In the genomic region with DNA sequence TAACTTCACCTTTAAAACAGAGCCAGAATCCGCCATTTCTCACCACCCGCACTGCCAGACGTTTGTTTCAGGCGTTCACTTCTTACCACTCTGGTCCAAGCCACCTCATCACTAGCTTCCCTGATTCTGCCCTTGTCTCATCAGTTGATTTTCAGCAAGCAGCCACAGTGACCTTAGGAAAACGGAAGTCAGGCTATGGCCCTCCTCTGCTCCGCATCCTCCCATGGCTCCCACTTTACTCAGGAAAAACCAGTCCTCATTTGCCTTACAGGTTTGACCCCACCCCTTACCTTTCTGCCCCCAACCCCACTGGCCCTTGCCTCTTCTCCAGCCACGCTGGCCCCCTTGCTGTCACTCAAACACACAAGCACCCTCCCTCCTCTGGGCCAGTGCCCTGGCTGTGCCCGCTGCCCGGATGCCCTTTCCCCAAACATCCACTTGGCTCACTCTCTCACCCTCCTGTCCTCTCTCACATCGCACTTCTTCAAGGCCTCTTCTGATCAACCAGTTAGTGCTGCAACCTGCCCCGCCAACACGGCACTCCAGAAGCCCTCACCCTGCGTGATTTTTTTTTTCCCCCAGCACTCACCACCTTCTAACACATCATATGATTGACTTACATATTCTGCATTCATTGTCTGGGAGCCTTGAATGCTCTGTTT, we compare ENCODE assay signal across 19 cellular contexts. TPM values are rescaled to one million over a fixed set of nuclear protein-coding genes. Genes with fewer than 3 reads are reported as not detected.
DNase-seq lines count a peak whose midpoint lies in the region; ATAC-seq and TF ChIP-seq lines count a peak whose summit lies in the region.
"Had no signal": no experiment of that assay in that cellular context is flagged by ENCODE, and none has a peak within 500 bp of the region (broad histone marks: within the 10 kb centered on the region; RNA-seq: fewer than 3 reads in every experiment).

No MANE protein-coding gene starts in this region.

- ATAC-seq in right cardiac atrium (peak; percentile 47 to 72), HG02763 (IDR thresholded peaks at IDR 0.05; ENCODE audit: unreplicated experiment) (no peak)
- no peak for ATAC-seq in stimulated activated memory B cell treated with anti-CD40 and anti-IgM and Interleukin-4, amounts not matched to agents 10 μg/mL and 1 μg/mL and 100 μg/mL, for 72 hours

- no peak overlapping the region for H3K4me3 Mint-ChIP-seq in activated T-cell treated with anti-CD3 and anti-CD28 coated beads, Interleukin-2, amount 50 U/mL, for 24 hours
- no peak overlapping the region for H3K4me3 Mint-ChIP-seq in activated naive CD8-positive, alpha-beta T cell treated with anti-CD3 and anti-CD28 coated beads for 36 hours
- H3K4me3 Mint-ChIP-seq in stimulated activated memory B cell treated with anti-CD40 and anti-IgM and Interleukin-4, amounts not matched to agents 10 μg/mL and 1 μg/mL and 100 μg/mL, for 72 hours = no peak overlapping the region
- H3K4me3 Mint-ChIP-seq: activated B cell treated with CpG ODN at 0.5 μM for 24 hours had no signal

- H3K4me1 ChIP-seq in right cardiac atrium (ENCODE audit: control insufficient read depth, insufficient read depth, low read length) = peaks cover 10% of the 10 kb centered on the region

- no peak for DNase-seq in activated T-cell treated with anti-CD3 and anti-CD28 coated beads, Interleukin-2, amount 50 U/mL, for 24 hours
- DNase-seq in activated T-cell treated with anti-CD3 and anti-CD28 coated beads, Interleukin-2, amount 50 U/mL, for 48 hours = no peak
- no peak for DNase-seq in activated naive CD8-positive, alpha-beta T cell treated with anti-CD3 and anti-CD28 coated beads for 36 hours
- DNase-seq in right cardiac atrium (peak in 2 of 3 donors; percentile 52 to 64), 8988T (no peak), GM10266 (ENCODE audit: extremely low spot score) (no peak)
- DNase-seq: activated B cell treated with CpG ODN at 0.5 μM for 24 hours; activated CD8-positive, alpha-beta memory T cell treated with anti-CD3 and anti-CD28 coated beads for 24 hours; activated gamma-delta T cell; DND-41; NCI-H1092; NCI-H2171; ovary; stimulated activated CD4-positive, alpha-beta T cell treated with anti-CD3 and anti-CD28 coated beads, Interleukin-4, amount 100 ng/mL, for 24 hours; stimulated activated CD8-positive, alpha-beta memory T cell treated with anti-CD3 and anti-CD28 coated beads, Interleukin-4, amount 100 ng/mL, for 48 hours had no signal

- 76% methylated on average over 13 of the region's 13 CpGs for WGBS in right cardiac atrium

- no peak overlapping the region for H3K4me3 ChIP-seq in right cardiac atrium (ENCODE audit: low read length)
- H3K4me3 ChIP-seq: ovary, skin epidermis had no signal

- TF ChIP-seq CTCF in GM10266 (IDR thresholded peaks at IDR 0.05; ENCODE audit: control insufficient read depth, insufficient read depth, low read depth, missing control alignments) = no peak

- H3K27ac ChIP-seq in right cardiac atrium (ENCODE audit: low read length) = no peak overlapping the region
- H3K27ac ChIP-seq: ovary had no signal

- no peaks in the 10 kb centered on the region for H3K9me3 ChIP-seq in right cardiac atrium (ENCODE audit: control insufficient read depth, low read length)
- H3K9me3 ChIP-seq: ovary had no signal

- intact Hi-C loops in right cardiac atrium (cut with DNase I) = no loop called here

- peaks cover 60% of the 10 kb centered on the region for H3K4me1 Mint-ChIP-seq in activated T-cell treated with anti-CD3 and anti-CD28 coated beads, Interleukin-2, amount 50 U/mL, for 24 hours (ENCODE audit: low read depth)
- peaks cover 75% of the 10 kb centered on the region for H3K4me1 Mint-ChIP-seq in activated naive CD8-positive, alpha-beta T cell treated with anti-CD3 and anti-CD28 coated beads for 36 hours
- peaks cover 42% of the 10 kb centered on the region for H3K4me1 Mint-ChIP-seq in stimulated activated memory B cell treated with anti-CD40 and anti-IgM and Interleukin-4, amounts not matched to agents 10 μg/mL and 1 μg/mL and 100 μg/mL, for 72 hours

- H3K36me3 Mint-ChIP-seq in activated T-cell treated with anti-CD3 and anti-CD28 coated beads, Interleukin-2, amount 50 U/mL, for 24 hours (ENCODE audit: low read depth) = peaks cover 28% of the 10 kb centered on the region
- peaks cover 21% of the 10 kb centered on the region for H3K36me3 Mint-ChIP-seq in activated naive CD8-positive, alpha-beta T cell treated with anti-CD3 and anti-CD28 coated beads for 36 hours
- peaks cover 5% of the 10 kb centered on the region for H3K36me3 Mint-ChIP-seq in stimulated activated memory B cell treated with anti-CD40 and anti-IgM and Interleukin-4, amounts not matched to agents 10 μg/mL and 1 μg/mL and 100 μg/mL, for 72 hours

- peak overlapping the region; percentile 48 for H3K27ac Mint-ChIP-seq in activated T-cell treated with anti-CD3 and anti-CD28 coated beads, Interleukin-2, amount 50 U/mL, for 24 hours
- peak overlapping the region; percentile 27 for H3K27ac Mint-ChIP-seq in activated naive CD8-positive, alpha-beta T cell treated with anti-CD3 and anti-CD28 coated beads for 36 hours
- peak overlapping the region; percentile 19 for H3K27ac Mint-ChIP-seq in stimulated activated memory B cell treated with anti-CD40 and anti-IgM and Interleukin-4, amounts not matched to agents 10 μg/mL and 1 μg/mL and 100 μg/mL, for 72 hours
- H3K27ac Mint-ChIP-seq: activated B cell treated with CpG ODN at 0.5 μM for 24 hours had no signal

- H3K9me3 Mint-ChIP-seq in activated T-cell treated with anti-CD3 and anti-CD28 coated beads, Interleukin-2, amount 50 U/mL, for 24 hours = no peaks in the 10 kb centered on the region
- H3K9me3 Mint-ChIP-seq in activated naive CD8-positive, alpha-beta T cell treated with anti-CD3 and anti-CD28 coated beads for 36 hours = no peaks in the 10 kb centered on the region
- no peaks in the 10 kb centered on the region for H3K9me3 Mint-ChIP-seq in stimulated activated memory B cell treated with anti-CD40 and anti-IgM and Interleukin-4, amounts not matched to agents 10 μg/mL and 1 μg/mL and 100 μg/mL, for 72 hours
- H3K9me3 Mint-ChIP-seq: activated B cell treated with CpG ODN at 0.5 μM for 24 hours had no signal

- no peaks in the 10 kb centered on the region for H3K27me3 ChIP-seq in right cardiac atrium (ENCODE audit: control insufficient read depth, insufficient read depth)
- H3K27me3 ChIP-seq: ovary had no signal

- no peaks in the 10 kb centered on the region for H3K27me3 Mint-ChIP-seq in activated T-cell treated with anti-CD3 and anti-CD28 coated beads, Interleukin-2, amount 50 U/mL, for 24 hours
- no peaks in the 10 kb centered on the region for H3K27me3 Mint-ChIP-seq in activated naive CD8-positive, alpha-beta T cell treated with anti-CD3 and anti-CD28 coated beads for 36 hours
- no peaks in the 10 kb centered on the region for H3K27me3 Mint-ChIP-seq in stimulated activated memory B cell treated with anti-CD40 and anti-IgM and Interleukin-4, amounts not matched to agents 10 μg/mL and 1 μg/mL and 100 μg/mL, for 72 hours
- H3K27me3 Mint-ChIP-seq: activated B cell treated with CpG ODN at 0.5 μM for 24 hours had no signal

RNA-seq across cellular contexts. Expression of a gene that starts 18.9 kb away (rescaled TPM):
- 10 to 100 TPM; 32.1 to 35.0 TPM for total RNA-seq in activated naive CD8-positive, alpha-beta T cell treated with anti-CD3 and anti-CD28 coated beads for 36 hours
- 10 to 100 TPM; 30.5 to 55.2 (median 36.9) TPM for total RNA-seq in right cardiac atrium
- polyA plus RNA-seq in right cardiac atrium = 27.6 TPM

RNA-seq across cellular contexts. Expression of a gene that starts 46.8 kb away (rescaled TPM):
- total RNA-seq in activated naive CD8-positive, alpha-beta T cell treated with anti-CD3 and anti-CD28 coated beads for 36 hours = not detected
- 1 to 10 TPM in 2 of 4 donors, under 1 TPM in 2; 0.48 to 1.3 (median 0.99) TPM for total RNA-seq in right cardiac atrium
- 0.25 TPM for polyA plus RNA-seq in right cardiac atrium
- total RNA-seq: activated B cell treated with CpG ODN at 0.5 μM for 24 hours, kidney epithelial cell had no signal

RNA-seq across cellular contexts. Expression of a gene that starts 50.8 kb away (rescaled TPM):
- total RNA-seq in activated naive CD8-positive, alpha-beta T cell treated with anti-CD3 and anti-CD28 coated beads for 36 hours = not detected
- total RNA-seq in right cardiac atrium = not detected
- polyA plus RNA-seq in right cardiac atrium = not detected
- total RNA-seq: activated B cell treated with CpG ODN at 0.5 μM for 24 hours, kidney epithelial cell had no signal
- polyA plus RNA-seq: ovary had no signal

RNA-seq across cellular contexts. Expression of a gene that starts 58.7 kb away (rescaled TPM):
- 10 to 100 TPM; 45.9 to 50.1 TPM for total RNA-seq in activated naive CD8-positive, alpha-beta T cell treated with anti-CD3 and anti-CD28 coated beads for 36 hours
- 10 to 100 TPM; 19.8 to 28.7 (median 25.4) TPM for total RNA-seq in right cardiac atrium
- 15.2 TPM for polyA plus RNA-seq in right cardiac atrium

Comparison
In these comparisons a context has a peak if more than half of its experiments do, and no peak if none do; other contexts are left out.
1. DNase-seq: peak in right cardiac atrium (2 of 3); none in activated T-cell treated with anti-CD3 and anti-CD28 coated beads, Interleukin-2, amount 50 U/mL, for 24 hours (single experiment), activated T-cell treated with anti-CD3 and anti-CD28 coated beads, Interleukin-2, amount 50 U/mL, for 48 hours (0 of 2), activated naive CD8-positive, alpha-beta T cell treated with anti-CD3 and anti-CD28 coated beads for 36 hours (single experiment), 8988T (single experiment) and GM10266 (single experiment).
2. ATAC-seq: peak in right cardiac atrium (2 of 2); none in stimulated activated memory B cell treated with anti-CD40 and anti-IgM and Interleukin-4, amounts not matched to agents 10 μg/mL and 1 μg/mL and 100 μg/mL, for 72 hours (single experiment) and HG02763 (single experiment).
3. Peak in every context shown above with its lines, with median percentiles within 50 percentile points of each other: H3K27ac Mint-ChIP-seq.